Comparison of ENCODE assay signal across 24 cellular contexts in the genomic region with DNA sequence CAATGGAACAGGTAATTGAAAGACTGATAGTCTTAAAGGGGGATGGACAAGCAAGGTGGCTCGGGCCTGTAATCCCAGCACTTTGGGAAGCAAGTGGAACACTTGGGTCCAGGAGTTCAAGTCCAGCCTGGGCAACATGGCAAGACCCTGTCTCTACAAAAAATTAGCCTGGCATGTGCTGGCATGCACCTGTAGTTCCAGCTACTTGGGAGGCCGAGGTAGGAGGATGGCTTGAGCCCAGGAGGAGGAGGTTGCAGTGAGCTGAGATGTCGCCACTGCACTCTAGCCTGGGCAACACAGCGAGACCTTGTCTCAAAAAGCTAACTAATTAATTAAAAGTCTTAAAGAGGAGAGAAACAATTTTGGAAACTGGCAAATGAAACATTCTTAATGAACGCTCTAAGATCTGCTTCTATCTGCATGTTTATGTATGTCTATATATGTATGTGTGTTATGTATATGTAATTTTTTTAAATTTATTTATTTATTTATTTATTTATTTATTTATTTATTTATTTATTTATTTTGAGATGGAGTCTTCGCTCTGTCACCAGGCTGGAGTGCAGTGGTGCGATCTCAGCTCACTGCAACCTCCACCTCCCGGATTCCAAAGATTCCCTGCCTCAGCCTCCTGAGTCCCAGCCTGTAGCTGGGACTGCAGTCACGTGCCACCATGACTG.
"Had no signal": no experiment of that assay in that cellular context is flagged by ENCODE, and none has a peak within 500 bp of the region (broad histone marks: within the 10 kb centered on the region; RNA-seq: fewer than 3 reads in every experiment).

No MANE protein-coding gene starts in this region.

- H3K4me3 Mint-ChIP-seq: naive thymus-derived CD8-positive, alpha-beta T cell; stimulated activated memory B cell treated with anti-CD40 and anti-IgM and Interleukin-4, amounts not matched to agents 10 μg/mL and 1 μg/mL and 100 μg/mL, for 72 hours had no signal

- H3K27me3 ChIP-seq: ovary, right atrium auricular region, right lobe of liver, testis, thyroid gland, upper lobe of right lung, uterus had no signal

- H3K36me3 Mint-ChIP-seq: naive thymus-derived CD8-positive, alpha-beta T cell; stimulated activated memory B cell treated with anti-CD40 and anti-IgM and Interleukin-4, amounts not matched to agents 10 μg/mL and 1 μg/mL and 100 μg/mL, for 72 hours had no signal

- H3K9me3 Mint-ChIP-seq: naive thymus-derived CD8-positive, alpha-beta T cell; stimulated activated memory B cell treated with anti-CD40 and anti-IgM and Interleukin-4, amounts not matched to agents 10 μg/mL and 1 μg/mL and 100 μg/mL, for 72 hours had no signal

- H3K4me1 Mint-ChIP-seq: stimulated activated memory B cell treated with anti-CD40 and anti-IgM and Interleukin-4, amounts not matched to agents 10 μg/mL and 1 μg/mL and 100 μg/mL, for 72 hours had no signal

- FAIRE-seq: kidney had no signal

- H3K27ac Mint-ChIP-seq: stimulated activated memory B cell treated with anti-CD40 and anti-IgM and Interleukin-4, amounts not matched to agents 10 μg/mL and 1 μg/mL and 100 μg/mL, for 72 hours had no signal

- H3K4me1 ChIP-seq: left lung, lower lobe of right lung, right atrium auricular region, right lobe of liver, testis, thyroid gland, transverse colon, upper lobe of right lung, uterus had no signal

- H3K4me3 ChIP-seq: left lung, lower lobe of right lung, ovary, right atrium auricular region, right lobe of liver, smooth muscle cell, stomach, testis, thyroid gland, transverse colon, upper lobe of right lung, uterus had no signal

- H3K36me3 ChIP-seq: left lung, lower lobe of right lung, ovary, right atrium auricular region, right lobe of liver, stomach, thyroid gland, transverse colon, upper lobe of right lung, uterus had no signal

- H3K4me2 ChIP-seq: smooth muscle cell had no signal

- H3K9me3 ChIP-seq: left lung, lower lobe of right lung, ovary, right atrium auricular region, right lobe of liver, stomach, testis, thyroid gland, transverse colon, upper lobe of right lung, uterus had no signal

- H3K27ac ChIP-seq: left lung, lower lobe of right lung, ovary, right atrium auricular region, right lobe of liver, stomach, testis, thyroid gland, transverse colon, upper lobe of right lung, uterus had no signal

- ATAC-seq: left colon; left lung; lower lobe of right lung; naive thymus-derived CD8-positive, alpha-beta T cell; right lobe of liver; stimulated activated memory B cell treated with anti-CD40 and anti-IgM and Interleukin-4, amounts not matched to agents 10 μg/mL and 1 μg/mL and 100 μg/mL, for 72 hours; upper lobe of right lung had no signal

- DNase-seq: hippocampal formation; kidney; left colon; left lung; lower lobe of right lung; mammary epithelial cell; mesenchymal stem cell; naive thymus-derived CD8-positive, alpha-beta T cell; ovary; right lobe of liver; stimulated activated CD4-positive, alpha-beta T cell treated with anti-CD3 and anti-CD28 coated beads, Interleukin-1b, Interleukin-23, amount 100 ng/mL, for 48 hours; stimulated activated CD4-positive, alpha-beta T cell treated with anti-CD3 and anti-CD28 coated beads, Interleukin-2, amount 100 ng/mL, for 48 hours; stimulated activated CD4-positive, alpha-beta T cell treated with anti-CD3 and anti-CD28 coated beads, Interleukin-4, amount 100 ng/mL, for 4 hours; stimulated activated CD8-positive, alpha-beta memory T cell treated with anti-CD3 and anti-CD28 coated beads, Interleukin-4, amount 100 ng/mL, for 48 hours; stimulated activated naive CD4-positive, alpha-beta T cell treated with Interleukin-2 at 50 U/mL for 16 hours; stomach; testis; thyroid gland; transverse colon; upper lobe of right lung; uterus had no signal
